8 cellular contexts compared by ENCODE assay signal in the genomic region with DNA sequence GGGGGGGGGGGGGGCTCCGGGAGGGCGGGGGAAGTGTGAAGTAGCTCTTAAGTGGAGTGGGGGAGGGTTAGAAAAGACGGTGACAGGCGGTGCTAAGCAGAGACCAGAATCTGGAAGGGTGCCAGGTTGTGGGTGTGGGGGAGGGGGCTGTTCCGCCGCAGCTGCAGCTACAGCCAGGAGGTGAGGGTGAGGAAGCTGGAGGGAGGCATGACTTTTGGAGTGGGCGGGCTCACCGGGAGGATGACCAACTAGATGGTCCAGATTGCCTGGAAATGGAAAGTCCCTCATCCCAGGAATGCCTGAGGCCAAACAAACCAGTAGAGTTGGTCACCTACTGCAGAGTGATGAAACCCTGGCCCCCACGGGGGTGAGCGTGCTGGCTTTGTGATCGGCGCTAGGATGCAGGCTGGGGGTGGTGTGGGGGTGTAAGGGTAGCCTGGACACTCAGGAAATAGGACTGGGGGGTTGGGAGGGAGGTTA.
DNase-seq lines count a peak whose midpoint lies in the region; ATAC-seq and TF ChIP-seq lines count a peak whose summit lies in the region.

No MANE protein-coding gene starts in this region.

- no peaks in the 10 kb centered on the region; the same call in 1 of the 2 replicates for H3K27me3 ChIP-seq in GM06990 (replicated peaks; ENCODE audit: control insufficient read depth, insufficient read depth, low read length)
- H3K27me3 ChIP-seq in colonic mucosa = no peaks in the 10 kb centered on the region

- no peaks in the 10 kb centered on the region for H3K27me3 Mint-ChIP-seq in mesothelial cell of epicardium (ENCODE audit: low read depth)
- H3K27me3 Mint-ChIP-seq in stimulated activated naive CD8-positive, alpha-beta T cell treated with anti-CD3 and anti-CD28 coated beads, Interleukin-15, Interleukin-2, amounts not matched to agents 100 ng/mL and 50 ng/mL, for 24 hours = peaks cover 5% of the 10 kb centered on the region
- peaks cover 11 to 24% (median 15%) of the 10 kb centered on the region in 3 donors for H3K27me3 Mint-ChIP-seq in CD14-positive monocyte (ENCODE audit: low read depth in 3 of 3)

- H3K4me3 ChIP-seq in GM06990 (replicated peaks; ENCODE audit: low read depth, low read length) (no peak overlapping the region), colonic mucosa (no peak overlapping the region)

- no peak overlapping the region for H3K9ac ChIP-seq in colonic mucosa (ENCODE audit: low read depth in 2 of 2, low read length in 2 of 2)

- H3K9me3 Mint-ChIP-seq in mesothelial cell of epicardium (peaks cover 11% of the 10 kb centered on the region), CD14-positive monocyte (peaks cover 0 to 3% (median 0%) of the 10 kb centered on the region in 7 donors)
- peaks cover under 1% of the 10 kb centered on the region for H3K9me3 Mint-ChIP-seq in stimulated activated naive CD8-positive, alpha-beta T cell treated with anti-CD3 and anti-CD28 coated beads, Interleukin-15, Interleukin-2, amounts not matched to agents 100 ng/mL and 50 ng/mL, for 24 hours

- no peak overlapping the region for H3K27ac ChIP-seq in colonic mucosa

- H3K27ac Mint-ChIP-seq in mesothelial cell of epicardium (peak overlapping the region; percentile 96), CD14-positive monocyte (no peak overlapping the region)
- no peak overlapping the region for H3K27ac Mint-ChIP-seq in stimulated activated naive CD8-positive, alpha-beta T cell treated with anti-CD3 and anti-CD28 coated beads, Interleukin-15, Interleukin-2, amounts not matched to agents 100 ng/mL and 50 ng/mL, for 24 hours

- intact Hi-C loops in colonic mucosa (cut with DNase I) = no loop called here
- intact Hi-C loops in CD14-positive monocyte (cut with micrococcal nuclease) = no loop called here

- TF ChIP-seq CTCF in GM06990 (IDR thresholded peaks at IDR 0.05; ENCODE audit: insufficient read depth, low read length, poor library complexity, severe bottlenecking) (no peak), colonic mucosa (IDR thresholded peaks at IDR 0.05) (no peak), mesothelial cell of epicardium (IDR thresholded peaks at IDR 0.05; ENCODE audit: unreplicated experiment) (no peak), CD14-positive monocyte (IDR thresholded peaks at IDR 0.05) (no peak)

- peaks cover 37% of the 10 kb centered on the region for H3K4me1 Mint-ChIP-seq in mesothelial cell of epicardium
- H3K4me1 Mint-ChIP-seq in stimulated activated naive CD8-positive, alpha-beta T cell treated with anti-CD3 and anti-CD28 coated beads, Interleukin-15, Interleukin-2, amounts not matched to agents 100 ng/mL and 50 ng/mL, for 24 hours (ENCODE audit: low read depth) = peaks cover 16% of the 10 kb centered on the region
- peaks cover 13% of the 10 kb centered on the region for H3K4me1 Mint-ChIP-seq in CD14-positive monocyte

- no peaks in the 10 kb centered on the region for H3K4me1 ChIP-seq in colonic mucosa

- H3K9me3 ChIP-seq in colonic mucosa = no peaks in the 10 kb centered on the region

- peaks cover 20% of the 10 kb centered on the region for H3K36me3 Mint-ChIP-seq in mesothelial cell of epicardium
- H3K36me3 Mint-ChIP-seq in stimulated activated naive CD8-positive, alpha-beta T cell treated with anti-CD3 and anti-CD28 coated beads, Interleukin-15, Interleukin-2, amounts not matched to agents 100 ng/mL and 50 ng/mL, for 24 hours (ENCODE audit: low read depth) = no peaks in the 10 kb centered on the region
- no peaks in the 10 kb centered on the region for H3K36me3 Mint-ChIP-seq in CD14-positive monocyte

- DNase-seq in GM06990 (ENCODE audit: extremely low read depth, insufficient read length) = peak; percentile 80
- DNase-seq in NCI-H510A (lab: John Stamatoyannopoulos, UW) = peak; percentile 97
- peak; percentile 40 for DNase-seq in activated CD4-positive, alpha-beta T cell treated with anti-CD3 and anti-CD28 coated beads for 1 hour
- peak; percentile 20 for DNase-seq in colonic mucosa
- DNase-seq in mesothelial cell of epicardium (ENCODE audit: low spot score in 2 of 2, unreplicated experiment in 2 of 2) = peak; percentile 79 to 90
- DNase-seq in CD14-positive monocyte (ENCODE audit: low spot score) = no peak

- no peaks in the 10 kb centered on the region for H3K36me3 ChIP-seq in GM06990 (ENCODE audit: control insufficient read depth, insufficient read depth, low read length)
- no peaks in the 10 kb centered on the region for H3K36me3 ChIP-seq in colonic mucosa

- H3K4me3 Mint-ChIP-seq in mesothelial cell of epicardium (peak overlapping the region; percentile 62), CD14-positive monocyte (peak overlapping the region in 1 of 2 donors; percentile 71)
- H3K4me3 Mint-ChIP-seq in stimulated activated naive CD8-positive, alpha-beta T cell treated with anti-CD3 and anti-CD28 coated beads, Interleukin-15, Interleukin-2, amounts not matched to agents 100 ng/mL and 50 ng/mL, for 24 hours = peak overlapping the region; percentile 52

- peak; percentile 55 for ATAC-seq in HG03097 (IDR thresholded peaks at IDR 0.05; ENCODE audit: low FRiP score, unreplicated experiment)
